ENCODE assay signal across 14 cellular contexts in the genomic region with DNA sequence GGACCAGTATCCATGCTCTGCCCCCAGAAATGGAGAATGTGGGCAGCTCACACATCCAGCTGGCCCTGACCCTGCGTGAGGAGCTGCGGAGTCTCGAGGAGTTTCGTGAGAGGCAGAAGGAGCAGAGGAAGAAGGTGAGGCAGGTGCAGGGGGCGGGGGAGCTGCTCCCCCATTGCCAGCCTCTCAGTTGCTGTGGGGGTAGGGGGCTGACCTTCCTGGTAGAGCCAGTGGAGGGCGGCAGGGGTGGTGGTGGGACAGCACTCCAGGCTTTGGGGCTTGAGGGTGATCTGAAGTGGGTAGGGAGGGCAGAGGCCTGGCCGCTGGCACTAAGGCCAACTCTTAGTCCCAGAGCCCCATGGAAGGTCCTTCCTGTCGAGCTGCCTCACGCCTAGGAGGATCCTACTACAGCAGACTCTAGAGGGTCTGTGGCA. TPM values are rescaled to one million over a fixed set of nuclear protein-coding genes. Genes with fewer than 3 reads are reported as not detected.
DNase-seq lines count a peak whose midpoint lies in the region; ATAC-seq lines count a peak whose summit lies in the region.
"Had no signal": no experiment of that assay in that cellular context is flagged by ENCODE, and none has a peak within 500 bp of the region (broad histone marks: within the 10 kb centered on the region; RNA-seq: fewer than 3 reads in every experiment).

No MANE protein-coding gene starts in this region.

- no peaks in the 10 kb centered on the region for H3K36me3 ChIP-seq in GM23248 (ENCODE audit: low read depth)

- H3K27ac Mint-ChIP-seq in stimulated activated naive CD8-positive, alpha-beta T cell treated with anti-CD3 and anti-CD28 coated beads, Interleukin-15, amount 100 ng/mL, for 72 hours: no peak overlapping the region
- peak overlapping the region; percentile 74 for H3K27ac Mint-ChIP-seq in activated naive CD4-positive, alpha-beta T cell treated with anti-CD3 and anti-CD28 coated beads, Interleukin-2, amount 50 U/mL, for 24 hours

- peaks cover 60% of the 10 kb centered on the region for H3K4me1 Mint-ChIP-seq in stimulated activated naive CD8-positive, alpha-beta T cell treated with anti-CD3 and anti-CD28 coated beads, Interleukin-15, amount 100 ng/mL, for 72 hours
- H3K4me1 Mint-ChIP-seq in activated naive CD4-positive, alpha-beta T cell treated with anti-CD3 and anti-CD28 coated beads, Interleukin-2, amount 50 U/mL, for 24 hours: peaks cover 42% of the 10 kb centered on the region

- H3K36me3 Mint-ChIP-seq in activated naive CD4-positive, alpha-beta T cell treated with anti-CD3 and anti-CD28 coated beads, Interleukin-2, amount 50 U/mL, for 24 hours: no peaks in the 10 kb centered on the region

- no peaks in the 10 kb centered on the region for H3K9me2 ChIP-seq in GM23248 (ENCODE audit: insufficient read depth)

- H3F3A ChIP-seq in GM23248 (ENCODE audit: insufficient read depth): no peaks in the 10 kb centered on the region

- no peaks in the 10 kb centered on the region for H3K9me3 Mint-ChIP-seq in stimulated activated naive CD8-positive, alpha-beta T cell treated with anti-CD3 and anti-CD28 coated beads, Interleukin-15, amount 100 ng/mL, for 72 hours
- H3K9me3 Mint-ChIP-seq in activated naive CD4-positive, alpha-beta T cell treated with anti-CD3 and anti-CD28 coated beads, Interleukin-2, amount 50 U/mL, for 24 hours: no peaks in the 10 kb centered on the region

- H3K27ac ChIP-seq in GM23248: no peak overlapping the region

- no peaks in the 10 kb centered on the region for H4K20me1 ChIP-seq in GM23248 (ENCODE audit: insufficient read depth)

- no peaks in the 10 kb centered on the region for H3K79me2 ChIP-seq in GM23248 (ENCODE audit: insufficient read depth)

- in situ Hi-C loops in GM23248 (cut with MboI): no loop called here

- H3K4me1 ChIP-seq in GM23248 (ENCODE audit: insufficient read depth): peaks cover 20% of the 10 kb centered on the region

- H3K9ac ChIP-seq in GM23248: no peak overlapping the region

- no peak overlapping the region for H3K4me3 Mint-ChIP-seq in stimulated activated naive CD8-positive, alpha-beta T cell treated with anti-CD3 and anti-CD28 coated beads, Interleukin-15, amount 100 ng/mL, for 72 hours
- H3K4me3 Mint-ChIP-seq in activated naive CD4-positive, alpha-beta T cell treated with anti-CD3 and anti-CD28 coated beads, Interleukin-2, amount 50 U/mL, for 24 hours: no peak overlapping the region

- no peak overlapping the region for H3K4me2 ChIP-seq in GM23248 (ENCODE audit: unreplicated experiment)

- WGBS in GM23248 (ENCODE audit: low coverage in 1 of 2, low lambda C conversion rate in 2 of 2, missing lambda C conversion rate in 2 of 2), 2 experiments: 91 to 93% methylated on average over 8 to 9 of the region's 9 CpGs

- no peaks in the 10 kb centered on the region for H3K27me3 ChIP-seq in GM23248 (replicated peaks; ENCODE audit: insufficient read depth)

- H2AFZ ChIP-seq in GM23248: no peak overlapping the region

- peak; percentile 2 for DNase-seq in stimulated activated naive CD8-positive, alpha-beta T cell treated with anti-CD3 and anti-CD28 coated beads, Interleukin-15, Interleukin-2, amounts not matched to agents 100 U/mL and 50 U/mL, for 24 hours
- no peak for DNase-seq in stimulated activated naive CD8-positive, alpha-beta T cell treated with anti-CD3 and anti-CD28 coated beads, Interleukin-15, amount 100 ng/mL, for 72 hours
- DNase-seq in mesenteric fat pad (ENCODE audit: low spot score) (peak; percentile 60), GM23248 (no peak), NCI-H2107 treated with DMSO at 0.1 percent for 48 hours (lab: John Stamatoyannopoulos, UW; ENCODE audit: unreplicated experiment) (no peak), NCI-H345 treated with DMSO at 0.1 percent for 48 hours (lab: John Stamatoyannopoulos, UW; ENCODE audit: unreplicated experiment) (no peak), occipital lobe (lab: John Stamatoyannopoulos, UW) (no peak)
- DNase-seq: anterior cingulate cortex, C1 segment of cervical spinal cord, GF-D8, hypothalamus, midbrain, NCI-H226 had no signal

- H3K27me3 Mint-ChIP-seq in stimulated activated naive CD8-positive, alpha-beta T cell treated with anti-CD3 and anti-CD28 coated beads, Interleukin-15, amount 100 ng/mL, for 72 hours: no peaks in the 10 kb centered on the region
- no peaks in the 10 kb centered on the region for H3K27me3 Mint-ChIP-seq in activated naive CD4-positive, alpha-beta T cell treated with anti-CD3 and anti-CD28 coated beads, Interleukin-2, amount 50 U/mL, for 24 hours

- no peak for ATAC-seq in stimulated activated naive CD8-positive, alpha-beta T cell treated with anti-CD3 and anti-CD28 coated beads, Interleukin-15, Interleukin-2, amounts not matched to agents 100 U/mL and 50 U/mL, for 24 hours
- no peak for ATAC-seq in stimulated activated naive CD8-positive, alpha-beta T cell treated with anti-CD3 and anti-CD28 coated beads, Interleukin-15, amount 100 ng/mL, for 72 hours

- no peak overlapping the region for H3K4me3 ChIP-seq in GM23248

- H3K9me3 ChIP-seq in GM23248 (ENCODE audit: low read depth): no peaks in the 10 kb centered on the region

RNA-seq across cellular contexts. Expression of a gene that starts 30.6 kb away (rescaled TPM):
- total RNA-seq in mesenteric fat pad: 24.8 TPM
- 0.38 TPM in 1 of 2 replicates, not detected in the other for total RNA-seq in GM23248 (2014; rRNA removed; shearing (Covaris generic))
- 0.71 and 0.80 TPM in 2 replicates for polyA plus RNA-seq in GM23248 (2016; fragmentation: Nextera tagmentation; extraction: Ambion mirVana)
- 0.62 TPM for total RNA-seq in occipital lobe

RNA-seq across cellular contexts. Expression of a gene that starts 45.4 kb away (rescaled TPM):
- total RNA-seq in mesenteric fat pad (558 TPM), occipital lobe (202 TPM)
- 321 and 332 TPM in 2 replicates for total RNA-seq in GM23248 (2014; rRNA removed; shearing (Covaris generic))
- 307 and 320 TPM in 2 replicates for polyA plus RNA-seq in GM23248 (2016; fragmentation: Nextera tagmentation; extraction: Ambion mirVana)

Comparison
In these comparisons a context has a peak if more than half of its experiments do, and no peak if none do; other contexts are left out.
1. DNase-seq: peak in stimulated activated naive CD8-positive, alpha-beta T cell treated with anti-CD3 and anti-CD28 coated beads, Interleukin-15, Interleukin-2, amounts not matched to agents 100 U/mL and 50 U/mL, for 24 hours (single experiment) and mesenteric fat pad (single experiment); none in stimulated activated naive CD8-positive, alpha-beta T cell treated with anti-CD3 and anti-CD28 coated beads, Interleukin-15, amount 100 ng/mL, for 72 hours (0 of 2), GM23248 (single experiment), NCI-H2107 treated with DMSO at 0.1 percent for 48 hours (single experiment), NCI-H345 treated with DMSO at 0.1 percent for 48 hours (single experiment) and occipital lobe (single experiment).
2. RNA of a gene that starts 30.6 kb away (total RNA-seq): 24.8 TPM in mesenteric fat pad (single experiment); 0.62 TPM in occipital lobe (single experiment) and 0.38 TPM in GM23248; every median in the first group is over 10 times any median in the second.